9 cellular contexts compared by ENCODE assay signal in the genomic region with DNA sequence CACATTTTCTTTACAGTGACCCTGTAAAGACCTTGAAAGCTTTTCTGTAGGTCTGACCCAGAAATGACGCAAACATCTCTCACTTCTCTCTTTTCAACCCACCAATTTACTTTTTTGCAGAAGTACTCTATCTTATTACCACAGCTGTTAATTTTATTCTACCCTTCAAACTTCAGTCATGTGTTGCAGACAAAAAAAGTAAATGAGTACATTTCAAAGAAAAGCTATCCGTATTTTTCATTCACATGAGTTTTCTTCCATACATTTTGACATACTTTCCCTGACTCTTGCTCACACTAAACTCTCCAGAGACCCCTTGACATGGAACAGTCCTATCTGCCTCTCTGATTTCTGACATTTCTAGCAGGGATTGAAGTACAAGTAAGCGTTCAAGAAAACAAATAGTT. TPM values are rescaled to one million over a fixed set of nuclear protein-coding genes. Genes with fewer than 3 reads are reported as not detected.
DNase-seq lines count a peak whose midpoint lies in the region; ATAC-seq and TF ChIP-seq lines count a peak whose summit lies in the region.
"Had no signal": no experiment of that assay in that cellular context is flagged by ENCODE, and none has a peak within 500 bp of the region (broad histone marks: within the 10 kb centered on the region; RNA-seq: fewer than 3 reads in every experiment).

No MANE protein-coding gene starts in this region.

- peak overlapping the region; percentile 72 for H3K4me3 ChIP-seq in DOHH2 (ENCODE audit: low read length)
- H3K4me3 ChIP-seq in OCI-LY7 (ENCODE audit: low read depth, low read length, poor library complexity, severe bottlenecking) = peak overlapping the region; percentile 47
- H3K4me3 ChIP-seq in dorsolateral prefrontal cortex = no peak overlapping the region

- no peaks in the 10 kb centered on the region for H4K20me1 ChIP-seq in DOHH2 (ENCODE audit: control insufficient read depth, insufficient read depth, low read depth, low read length)
- no peaks in the 10 kb centered on the region for H4K20me1 ChIP-seq in OCI-LY7 (ENCODE audit: insufficient read depth, low read length)

- no peaks in the 10 kb centered on the region for H3K9me3 ChIP-seq in DOHH2 (ENCODE audit: control insufficient read depth, insufficient read depth, low read length)
- no peaks in the 10 kb centered on the region for H3K9me3 ChIP-seq in OCI-LY7 (ENCODE audit: low read length)

- peak overlapping the region; percentile 77 for H2AFZ ChIP-seq in OCI-LY7 (ENCODE audit: low read length)

- H3K9me2 ChIP-seq in DOHH2 (replicated peaks; ENCODE audit: control insufficient read depth, low read length) = no peaks in the 10 kb centered on the region
- H3K9me2 ChIP-seq in OCI-LY7 (ENCODE audit: insufficient read depth, low read length) = no peaks in the 10 kb centered on the region

- H3K79me2 ChIP-seq in DOHH2 (ENCODE audit: control insufficient read depth, low read length) (no peaks in the 10 kb centered on the region), OCI-LY7 (ENCODE audit: insufficient read depth, low read depth, low read length) (peaks cover 9% of the 10 kb centered on the region; the same call in 1 of the 2 replicates)

- no peaks in the 10 kb centered on the region for H3K27me3 ChIP-seq in DOHH2 (ENCODE audit: control insufficient read depth, low read length)
- H3K27me3 ChIP-seq in dorsolateral prefrontal cortex = no peaks in the 10 kb centered on the region

- BruUV-seq in OCI-LY7 (replicated peaks; lab: Mats Ljungman, UMichigan) = no TSS peak

- H3F3A ChIP-seq in DOHH2 (ENCODE audit: control insufficient read depth, insufficient read depth) = peaks cover 10% of the 10 kb centered on the region

- peak overlapping the region; percentile 100 for H3K4me2 ChIP-seq in DOHH2 (ENCODE audit: low read length)
- H3K4me2 ChIP-seq in OCI-LY7 (ENCODE audit: low read length) = peak overlapping the region; percentile 72

- H3K4me1 ChIP-seq in DOHH2 (ENCODE audit: control insufficient read depth, low read length) (peaks cover 44% of the 10 kb centered on the region), OCI-LY7 (ENCODE audit: insufficient read depth, low read length, poor library complexity, severe bottlenecking) (peaks cover 46% of the 10 kb centered on the region)

- H3K27ac ChIP-seq in DOHH2 (ENCODE audit: low read depth, low read length) (peak overlapping the region; percentile 98), OCI-LY7 (ENCODE audit: low read depth, low read length, poor library complexity, severe bottlenecking) (peak overlapping the region; percentile 93), RWPE1 (no peak overlapping the region), dorsolateral prefrontal cortex (peak overlapping the region in 4 of 59 donors; percentile 10 to 47 (median 30))

- TF ChIP-seq CTCF in DOHH2 (IDR thresholded peaks at IDR 0.05; ENCODE audit: low read depth, low read length, poor library complexity, severe bottlenecking) (no peak), OCI-LY7 (conservative IDR thresholded peaks at IDR 0.05; ENCODE audit: low read length) (no peak), RWPE1 (conservative IDR thresholded peaks at IDR 0.05; ENCODE audit: low read depth) (no peak), dorsolateral prefrontal cortex (IDR thresholded peaks at IDR 0.05 in 54 of 56, conservative IDR thresholded peaks at IDR 0.05 in 2 of 56; ENCODE audit: low read depth in 1 of 56, partially characterized antibody in 56 of 56) (no peak)

- ATAC-seq in GM19455 (IDR thresholded peaks at IDR 0.05; ENCODE audit: unreplicated experiment) (peak; percentile 99), HG03066 (IDR thresholded peaks at IDR 0.05; ENCODE audit: low read depth, unreplicated experiment) (peak; percentile 99)

- intact Hi-C loops in OCI-LY7 (cut with micrococcal nuclease; ENCODE audit: unreplicated experiment) = loop anchor here (1.0 to 2.0 kb wide), 3 partner anchors 32 to 76 kb away; a partner anchor contains a TSS
- intact Hi-C loops in dorsolateral prefrontal cortex (cut with DNase I) = no loop called here

- DNase-seq in OCI-LY7 (ENCODE audit: low spot score) (peak; percentile 84), RWPE1 (ENCODE audit: low spot score) (no peak), dorsolateral prefrontal cortex (no peak), KG1 (lab: John Stamatoyannopoulos, UW) (no peak), T-helper 9 cell (no peak)
- DNase-seq: substantia nigra had no signal

- CTCF ChIA-PET in OCI-LY7 (lab: Charles Lee; ENCODE audit: unreplicated experiment) = interaction anchor here (0.6 kb wide), 1 partner anchor 53 kb away, joined by 3 read pairs; no protein-coding TSS in a partner anchor
- CTCF ChIA-PET in RWPE1 (lab: Yijun Ruan, JAX) = interaction anchor here (0.6 kb wide), 1 partner anchor 36 kb away, joined by 4 read pairs; no protein-coding TSS in a partner anchor

- H3K36me3 ChIP-seq in DOHH2 (ENCODE audit: control insufficient read depth, low read length) (no peaks in the 10 kb centered on the region), OCI-LY7 (ENCODE audit: insufficient read depth, low read length) (peaks cover 11% of the 10 kb centered on the region)

- POLR2A ChIA-PET in OCI-LY7 (lab: Charles Lee) = interaction anchor here (0.6 to 3.9 kb wide), 20 partner anchors 10 to 156 kb away, joined by 3 to 46 read pairs (median 3); a partner anchor contains a TSS
- POLR2A ChIA-PET in RWPE1 (lab: Yijun Ruan, JAX; ENCODE audit: low non-redundant PET) = no interaction called here

RNA-seq across cellular contexts. Expression of a gene that starts 51.7 kb away (rescaled TPM):
- total RNA-seq in OCI-LY7 (2014; rRNA removed; shearing (Covaris generic)) = 5.2 and 5.7 TPM in 2 replicates
- total RNA-seq in OCI-LY7 (2022) = 16.7 and 18.1 TPM in 2 replicates
- total RNA-seq in dorsolateral prefrontal cortex = 10 to 100 TPM; 11.1 to 72.6 (median 26.2) TPM

Comparison
In these comparisons a context has a peak if more than half of its experiments do, and no peak if none do; other contexts are left out.
1. H3K4me3 ChIP-seq: peak in DOHH2 (single experiment) and OCI-LY7 (single experiment); none in dorsolateral prefrontal cortex (0 of 59).